7 cellular contexts compared by ENCODE assay signal in the genomic region with DNA sequence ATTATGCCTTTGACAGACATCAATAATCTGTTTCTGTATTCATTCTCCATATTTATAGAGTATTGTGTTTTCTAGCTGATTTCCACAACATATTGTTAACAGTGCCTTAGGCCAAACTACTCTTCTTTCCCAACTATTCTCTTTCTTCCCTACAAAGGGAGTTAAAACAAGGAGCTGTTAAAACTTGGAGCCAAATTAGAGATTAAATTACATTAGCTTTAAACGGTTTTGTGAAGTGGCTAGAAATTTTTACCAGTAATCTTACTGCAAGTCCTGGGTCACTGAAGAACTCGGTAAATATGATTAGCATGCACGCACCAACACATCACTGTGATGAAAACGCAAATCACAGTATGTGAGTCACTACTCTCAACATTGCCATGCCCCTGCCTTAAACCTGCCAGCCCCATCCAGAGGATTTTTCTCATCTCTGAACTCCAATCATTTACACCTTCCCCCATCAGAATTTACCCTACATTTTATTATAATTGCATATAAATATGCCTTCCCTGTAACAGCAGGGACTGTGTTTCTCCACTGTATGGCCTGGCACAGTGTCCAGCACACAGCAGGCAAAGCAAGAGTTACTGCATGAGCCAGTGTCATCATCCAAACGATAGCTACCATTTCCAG. TPM values are rescaled to one million over a fixed set of nuclear protein-coding genes. Genes with fewer than 3 reads are reported as not detected.
DNase-seq lines count a peak whose midpoint lies in the region; ATAC-seq and TF ChIP-seq lines count a peak whose summit lies in the region.

No MANE protein-coding gene starts in this region.

- TF ChIP-seq POLR2A in uterus (IDR thresholded peaks at IDR 0.05): no peak

- no peak overlapping the region for H3K4ac ChIP-seq in mesenchymal stem cell (ENCODE audit: low read depth in 1 of 2, low read length in 2 of 2)

- peaks cover 3% of the 10 kb centered on the region for H3K4me1 ChIP-seq in mesenchymal stem cell (ENCODE audit: control insufficient read depth, insufficient read depth, low read depth, low read length)
- H3K4me1 ChIP-seq in uterus: peaks cover 0 to 9% of the 10 kb centered on the region in 2 donors

- H3K27me3 ChIP-seq in mesenchymal stem cell (ENCODE audit: control insufficient read depth in 1 of 2, insufficient read depth in 1 of 2, low read length in 2 of 2) (no peaks in the 10 kb centered on the region), uterus (no peaks in the 10 kb centered on the region)

- ATAC-seq in HG03354 (IDR thresholded peaks at IDR 0.05; ENCODE audit: poor library complexity, severe bottlenecking, unreplicated experiment): no peak

- no peak overlapping the region for H3K14ac ChIP-seq in mesenchymal stem cell (ENCODE audit: low read length in 2 of 2)

- no peak overlapping the region for H3K18ac ChIP-seq in mesenchymal stem cell (ENCODE audit: low read depth in 1 of 2, low read length in 2 of 2)

- H3K36me3 ChIP-seq in mesenchymal stem cell (ENCODE audit: control insufficient read depth in 1 of 2, insufficient read depth in 2 of 2, low read depth in 1 of 2, low read length in 2 of 2) (peaks cover 0 to 7% of the 10 kb centered on the region in 2 experiments), uterus (no peaks in the 10 kb centered on the region)

- no peak overlapping the region for H2BK15ac ChIP-seq in mesenchymal stem cell (ENCODE audit: low read depth, poor library complexity, severe bottlenecking)

- peaks cover under 1% of the 10 kb centered on the region for H3K9me3 ChIP-seq in mesenchymal stem cell (ENCODE audit: control insufficient read depth, low read length)
- H3K9me3 ChIP-seq in uterus: no peaks in the 10 kb centered on the region

- peak overlapping the region; percentile 88 for H3K9ac ChIP-seq in mesenchymal stem cell (ENCODE audit: low read length)

- no peak overlapping the region for H2AK5ac ChIP-seq in mesenchymal stem cell (ENCODE audit: low read length, severe bottlenecking)

- no peak overlapping the region for H2BK120ac ChIP-seq in mesenchymal stem cell (ENCODE audit: low read depth, low read length)

- TF ChIP-seq CTCF in cardiac fibroblast (IDR thresholded peaks at IDR 0.05; ENCODE audit: low read depth, low read length): no peak
- no peak for TF ChIP-seq CTCF in uterus (IDR thresholded peaks at IDR 0.05)

- WGBS in mesenchymal stem cell: 1% methylated on average over 5 of the region's 5 CpGs

- H3K79me1 ChIP-seq in mesenchymal stem cell (replicated peaks; ENCODE audit: low read length, poor library complexity, severe bottlenecking): peaks cover 14% of the 10 kb centered on the region

- no peak overlapping the region for H3K23ac ChIP-seq in mesenchymal stem cell (ENCODE audit: low read length in 2 of 2)

- no peak overlapping the region for H2BK12ac ChIP-seq in mesenchymal stem cell (ENCODE audit: low read length in 2 of 2)

- H4K91ac ChIP-seq in mesenchymal stem cell (ENCODE audit: low read length): peak overlapping the region; percentile 12

- no peak overlapping the region for H4K8ac ChIP-seq in mesenchymal stem cell (ENCODE audit: low read length)

- H3K4me3 ChIP-seq in GM08714 (ENCODE audit: low read length) (peak overlapping the region; percentile 82), cardiac fibroblast (replicated peaks in 1 of 2; ENCODE audit: low read depth in 2 of 2, low read length in 2 of 2) (peak overlapping the region; percentile 69 to 76), mesenchymal stem cell (ENCODE audit: insufficient read depth in 1 of 2, low read depth in 1 of 2, low read length in 2 of 2) (peak overlapping the region in 1 of 2 experiments; percentile 87), uterus (peak overlapping the region in 1 of 2 donors; percentile 87)

- intact Hi-C loops in uterus (cut with DNase I; ENCODE audit: low total_unique reads): no loop called here

- H3K4me2 ChIP-seq in mesenchymal stem cell (ENCODE audit: low read length, poor library complexity, severe bottlenecking): peak overlapping the region; percentile 40

- H3K27ac ChIP-seq in mesenchymal stem cell (ENCODE audit: low read length, poor library complexity, severe bottlenecking) (no peak overlapping the region), uterus (peak overlapping the region; percentile 93 to 95)

- DNase-seq in NCI-H82 (lab: John Stamatoyannopoulos, UW) (peak; percentile 70), cardiac fibroblast (ENCODE audit: low read depth in 2 of 2) (peak; percentile 65 to 84), mesenchymal stem cell (peak; percentile 84), uterus (no peak), HUDEP-2 (lab: John Stamatoyannopoulos, UW; ENCODE audit: unreplicated experiment in 76 of 76) (no peak)

- no peak overlapping the region for H2AFZ ChIP-seq in mesenchymal stem cell (ENCODE audit: low read depth, low read length)

- H2BK5ac ChIP-seq in mesenchymal stem cell (ENCODE audit: low read depth, low read length, poor library complexity, severe bottlenecking): no peak overlapping the region

RNA-seq across cellular contexts. Expression of gene PRDX6, which starts 1.5 kb away (rescaled TPM):
- 474 TPM for polyA plus RNA-seq in mesenchymal stem cell (2013, experiment 1 of 2)
- 494 TPM for polyA plus RNA-seq in mesenchymal stem cell (2013, experiment 2 of 2)
- total RNA-seq in uterus: 100 to 1,000 TPM in 3 of 4 donors, 10 to 100 TPM in 1; 51.2 to 218 (median 144) TPM

Comparison
In these comparisons a context has a peak if more than half of its experiments do, and no peak if none do; other contexts are left out.
1. DNase-seq: peak in NCI-H82 (single experiment), cardiac fibroblast (2 of 2) and mesenchymal stem cell (single experiment); none in uterus (0 of 2) and HUDEP-2 (0 of 76).